ENCODE assay signal across 22 cellular contexts in genomic region chr16:7744546-7745294, GRCh38.
A peak's percentile ranks its signal among the peaks of the same experiment; 100 is the strongest.
DNase-seq lines count a peak whose midpoint lies in the region; TF ChIP-seq lines count a peak whose summit lies in the region.
"Had no signal": no experiment of that assay in that cellular context is flagged by ENCODE, and none has a peak within 500 bp of the region (broad histone marks: within the 10 kb centered on the region; RNA-seq: fewer than 3 reads in every experiment).

No MANE protein-coding gene starts in this region.

- H3K4me1 ChIP-seq in suprapubic skin, result peaks cover 36% of the 10 kb centered on the region
- H3K4me1 ChIP-seq in PC-9 (replicated peaks; ENCODE audit: insufficient read depth), result no peaks in the 10 kb centered on the region
- no peaks in the 10 kb centered on the region for H3K4me1 ChIP-seq in HAP-1
- H3K4me1 ChIP-seq: BLaER1 treated with 17β-estradiol and CSF1 and Interleukin-3, amounts not matched to agents 10 nM and 100 nM; Caco-2 had no signal

- POLR2A ChIA-PET in PC-9 (lab: Charles Lee; ENCODE audit: unreplicated experiment), result no interaction called here

- DNase-seq in NCI-H446 treated with DMSO at 0.1 percent for 48 hours (lab: John Stamatoyannopoulos, UW) (peak; percentile 13), medulla oblongata (ENCODE audit: extremely low spot score) (peak; percentile 88), suprapubic skin (ENCODE audit: low spot score in 2 of 2) (no peak), PC-9 (no peak), NOMO-1 treated with DMSO at 0.1 percent for 48 hours (lab: John Stamatoyannopoulos, UW; ENCODE audit: unreplicated experiment) (no peak), HAP-1 (ENCODE audit: low spot score in 2 of 2) (no peak)
- DNase-seq: activated CD4-positive, alpha-beta T cell treated with anti-CD3 and anti-CD28 coated beads for 36 hours; activated CD8-positive, alpha-beta T cell treated with anti-CD3 and anti-CD28 coated beads, Interleukin-2, amount 10 ng/mL, durations not matched to agents 7 days and 5 days; activated effector memory CD4-positive, alpha-beta T cell treated with anti-CD3 and anti-CD28 coated beads, Interleukin-2, amount 50 U/mL, for 16 hours; activated naive CD8-positive, alpha-beta T cell treated with anti-CD3 and anti-CD28 coated beads for 36 hours; Caco-2; GF-D8; H9; NCI-H1092; NCI-H1930; NCI-H345; PC-3; stomach; T-helper 2 cell had no signal

- no peaks in the 10 kb centered on the region for H3K79me2 ChIP-seq in PC-9 (ENCODE audit: low read depth)

- H4K20me1 ChIP-seq in PC-9 (ENCODE audit: insufficient read depth), result 0 out of 2 replicates have a peak, but pooled peaks cover 2% of the 10 kb centered on the region
- H4K20me1 ChIP-seq: BLaER1 treated with 17β-estradiol and CSF1 and Interleukin-3, amounts not matched to agents 10 nM and 100 nM had no signal

- TF ChIP-seq CTCF in suprapubic skin (IDR thresholded peaks at IDR 0.05) (no peak), PC-9 (conservative IDR thresholded peaks at IDR 0.05) (no peak)

- intact Hi-C loops in PC-9 (cut with micrococcal nuclease; ENCODE audit: unreplicated experiment), result no loop called here

- H3K9me2 ChIP-seq in PC-9 (ENCODE audit: insufficient read depth), result no peaks in the 10 kb centered on the region; the same call in 1 of the 2 replicates

- H3K27me3 ChIP-seq in suprapubic skin (no peaks in the 10 kb centered on the region), PC-9 (ENCODE audit: insufficient read depth, low read depth) (no peaks in the 10 kb centered on the region; the same call in 1 of the 2 replicates), HAP-1 (ENCODE audit: low read depth) (no peaks in the 10 kb centered on the region)
- H3K27me3 ChIP-seq: BLaER1 treated with 17β-estradiol and CSF1 and Interleukin-3, amounts not matched to agents 10 nM and 100 nM; stomach had no signal

- H3F3A ChIP-seq in PC-9 (ENCODE audit: insufficient read depth, low read depth), result no peaks in the 10 kb centered on the region

- no peaks in the 10 kb centered on the region for H3K9me3 ChIP-seq in suprapubic skin
- H3K9me3 ChIP-seq in PC-9 (ENCODE audit: insufficient read depth, low read depth), result no peaks in the 10 kb centered on the region
- H3K9me3 ChIP-seq in HAP-1, result no peaks in the 10 kb centered on the region
- H3K9me3 ChIP-seq: BLaER1 treated with 17β-estradiol and CSF1 and Interleukin-3, amounts not matched to agents 10 nM and 100 nM; Caco-2 had no signal

- WGBS in suprapubic skin, result 31% methylated on average over 8 of the region's 8 CpGs

- H2AFZ ChIP-seq in PC-9, result no peak overlapping the region

- CTCF ChIA-PET in PC-9 (lab: Charles Lee), result no interaction called here

- no peak overlapping the region for H3K4me3 ChIP-seq in suprapubic skin
- H3K4me3 ChIP-seq in PC-9, result no peak overlapping the region
- no peak overlapping the region for H3K4me3 ChIP-seq in HAP-1
- H3K4me3 ChIP-seq: BLaER1 treated with 17β-estradiol and CSF1 and Interleukin-3, amounts not matched to agents 10 nM and 100 nM; lung; stomach had no signal

- H3K27ac ChIP-seq in cingulate gyrus (ENCODE audit: low read depth, low read length) (peak overlapping the region; percentile 66), suprapubic skin (peak overlapping the region; percentile 1), PC-9 (no peak overlapping the region)
- H3K27ac ChIP-seq: BLaER1 treated with 17β-estradiol and CSF1 and Interleukin-3, amounts not matched to agents 10 nM and 100 nM; stomach had no signal

- no peak for TF ChIP-seq POLR2A in suprapubic skin (IDR thresholded peaks at IDR 0.05)

- no peak overlapping the region for H3K4me2 ChIP-seq in PC-9
- H3K4me2 ChIP-seq: BLaER1 treated with 17β-estradiol and CSF1 and Interleukin-3, amounts not matched to agents 10 nM and 100 nM had no signal

- BruUV-seq in PC-9 (replicated peaks; lab: Mats Ljungman, UMichigan), result no TSS peak

- H3K36me3 ChIP-seq in suprapubic skin (no peaks in the 10 kb centered on the region), PC-9 (ENCODE audit: low read depth) (no peaks in the 10 kb centered on the region), HAP-1 (replicated peaks) (no peaks in the 10 kb centered on the region)
- H3K36me3 ChIP-seq: BLaER1 treated with 17β-estradiol and CSF1 and Interleukin-3, amounts not matched to agents 10 nM and 100 nM; stomach had no signal

- TF ChIP-seq EP300 in suprapubic skin (IDR thresholded peaks at IDR 0.05), result no peak

- in situ Hi-C loops in HAP-1 (cut with MboI; ENCODE audit: low sequenced_read_pairs), result no loop called here

Comparison
In these comparisons a context has a peak if more than half of its experiments do, and no peak if none do; other contexts are left out.
1. DNase-seq: peak in NCI-H446 treated with DMSO at 0.1 percent for 48 hours (single experiment) and medulla oblongata (single experiment); none in suprapubic skin (0 of 2), PC-9 (0 of 2), NOMO-1 treated with DMSO at 0.1 percent for 48 hours (single experiment) and HAP-1 (0 of 2).